ENCODE assay signal across 23 cellular contexts in the genomic region with DNA sequence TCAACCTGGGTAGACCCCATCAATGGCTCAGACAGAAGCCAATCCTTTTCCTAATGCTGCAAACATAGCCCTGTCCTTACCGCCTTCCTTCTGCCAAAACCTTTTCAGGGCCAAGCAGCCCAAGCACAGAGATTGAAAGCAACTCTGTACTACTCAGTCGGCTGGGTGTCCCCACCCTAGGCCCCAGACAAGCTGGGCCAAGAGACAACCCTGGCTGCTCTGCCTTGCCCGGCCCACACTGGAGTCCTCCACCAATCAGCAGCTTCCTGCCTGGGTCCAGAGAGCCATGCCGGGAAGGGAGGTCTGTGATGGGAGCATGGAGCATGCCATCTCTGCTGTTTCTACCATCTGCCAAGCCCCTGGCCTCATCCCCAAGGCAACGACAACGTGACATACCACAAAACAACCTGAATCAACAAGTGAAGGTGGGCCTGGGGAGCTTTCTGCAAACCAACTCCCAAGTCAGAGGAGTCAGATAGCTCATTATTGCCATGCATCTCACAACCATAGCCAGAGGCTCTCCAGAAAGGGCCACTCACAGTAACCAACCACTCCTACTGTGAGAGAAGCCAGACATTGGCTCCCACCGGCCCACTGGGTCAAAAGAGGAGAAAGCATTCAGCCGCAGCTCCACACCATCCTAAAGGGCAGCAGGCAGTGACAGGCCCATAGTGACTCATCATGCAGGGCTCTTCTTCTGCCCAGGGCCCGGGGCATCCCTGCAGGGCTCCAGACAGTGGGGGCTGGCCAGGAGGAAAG. TPM values are rescaled to one million over a fixed set of nuclear protein-coding genes. Genes with fewer than 3 reads are reported as not detected.
A peak's percentile ranks its signal among the peaks of the same experiment; 100 is the strongest.
DNase-seq lines count a peak whose midpoint lies in the region; ATAC-seq, FAIRE-seq and TF ChIP-seq lines count a peak whose summit lies in the region.
"Had no signal": no experiment of that assay in that cellular context is flagged by ENCODE, and none has a peak within 500 bp of the region (broad histone marks: within the 10 kb centered on the region; RNA-seq: fewer than 3 reads in every experiment).

No MANE protein-coding gene starts in this region.

- no peak overlapping the region for H2BK20ac ChIP-seq in H9 (ENCODE audit: low read depth, low read length, poor library complexity, severe bottlenecking)

- H2BK15ac ChIP-seq in H9 (ENCODE audit: low read depth, low read length), result no peak overlapping the region

- H3K23ac ChIP-seq in H9 (ENCODE audit: insufficient read length, low read depth, low read length), result no peak overlapping the region

- ATAC-seq in HepG2, result no peak
- ATAC-seq: activated T-cell treated with anti-CD3 and anti-CD28 coated beads, Interleukin-2, amount 50 U/mL, for 4 hours; PC-3; stimulated activated memory B cell treated with anti-CD40 and anti-IgM and Interleukin-4, amounts not matched to agents 10 μg/mL and 1 μg/mL and 100 μg/mL, for 72 hours had no signal

- no peak for TF ChIP-seq CTCF in H9 (conservative IDR thresholded peaks at IDR 0.05)
- TF ChIP-seq CTCF in epithelial cell of esophagus (IDR thresholded peaks at IDR 0.05; ENCODE audit: insufficient read depth, low read depth, low read length, missing control alignments), result no peak
- TF ChIP-seq CTCF in osteoblast (IDR thresholded peaks at IDR 0.05; ENCODE audit: extremely low read depth, low read depth, low read length), result no peak
- TF ChIP-seq CTCF in HepG2 (CRISPR knock-in tag; IDR thresholded peaks at IDR 0.05), result no peak

- intact Hi-C loops in activated CD4-positive, alpha-beta T cell treated with anti-CD3 and anti-CD28 coated beads, Interleukin-2, amount 10 ng/mL, durations not matched to agents 24 days and 14 days (cut with micrococcal nuclease), result no loop called here
- intact Hi-C loops in HepG2 (cut with micrococcal nuclease; ENCODE audit: unreplicated experiment), result no loop called here

- no peak overlapping the region for H2BK12ac ChIP-seq in H9 (ENCODE audit: insufficient read length, low read depth, low read length)

- no peak overlapping the region for H3K27ac ChIP-seq in H9 (ENCODE audit: insufficient read length, low read depth, low read length)
- no peak overlapping the region for H3K27ac ChIP-seq in osteoblast (ENCODE audit: low read depth, low read length)
- H3K27ac ChIP-seq in HepG2 (ENCODE audit: extremely low read length, insufficient read depth, low read length), result no peak overlapping the region
- no peak overlapping the region for H3K27ac ChIP-seq in CD8-positive, alpha-beta memory T cell (ENCODE audit: low read depth, low read length)
- H3K27ac ChIP-seq: adrenal gland, parathyroid adenoma, SK-N-MC had no signal

- WGBS in H9 (ENCODE audit: extremely low coverage, insufficient read length, low lambda C conversion rate), result no CpG with 5 or more reads among the region's 9 CpGs
- WGBS in HepG2 (ENCODE audit: low lambda C conversion rate), result 100% methylated on average over 3 of the region's 9 CpGs

- no peak overlapping the region for H4K8ac ChIP-seq in H9 (replicated peaks; ENCODE audit: insufficient read length, low read depth, low read length)

- H3K4ac ChIP-seq in H9 (ENCODE audit: low read depth, low read length), result no peak overlapping the region

- H3K4me3 ChIP-seq in epithelial cell of esophagus (ENCODE audit: low read length) (no peak overlapping the region), osteoblast (ENCODE audit: insufficient read depth, low read length) (no peak overlapping the region), HepG2 (replicated peaks in 1 of 3; ENCODE audit: insufficient read depth in 1 of 3, low read depth in 2 of 3, low read length in 3 of 3) (no peak overlapping the region)
- no peak overlapping the region for H3K4me3 ChIP-seq in CD8-positive, alpha-beta memory T cell (ENCODE audit: low read length)
- H3K4me3 ChIP-seq: adrenal gland, SK-N-MC, tibial nerve had no signal

- no peaks in the 10 kb centered on the region for H3K9me3 Mint-ChIP-seq in activated CD4-positive, alpha-beta T cell treated with anti-CD3 and anti-CD28 coated beads, Interleukin-2, amount 10 ng/mL, durations not matched to agents 24 days and 14 days
- H3K9me3 Mint-ChIP-seq in H9, result no peaks in the 10 kb centered on the region
- no peaks in the 10 kb centered on the region for H3K9me3 Mint-ChIP-seq in CD8-positive, alpha-beta memory T cell
- H3K9me3 Mint-ChIP-seq: activated T-cell treated with anti-CD3 and anti-CD28 coated beads, Interleukin-2, amount 50 U/mL, for 4 hours; CD14-positive monocyte; stimulated activated memory B cell treated with anti-CD40 and anti-IgM and Interleukin-4, amounts not matched to agents 10 μg/mL and 1 μg/mL and 100 μg/mL, for 72 hours had no signal

- BruUV-seq in HepG2 (replicated peaks; lab: Mats Ljungman, UMichigan), result no TSS peak

- no peak overlapping the region for H3K56ac ChIP-seq in H9 (ENCODE audit: insufficient read length, low read depth, low read length)

- TF ChIP-seq EP300 in HepG2 (IDR thresholded peaks at IDR 0.05; ENCODE audit: low read depth in 2 of 2, low read length in 2 of 2) (no peak), HepG2 (CRISPR knock-in tag; IDR thresholded peaks at IDR 0.05; ENCODE audit: borderline replicate concordance) (no peak)

- TF ChIP-seq POLR2A in HepG2 (IDR thresholded peaks at IDR 0.05; ENCODE audit: insufficient read depth in 1 of 2, low read depth in 2 of 2, low read length in 2 of 2), result no peak

- H2AFZ ChIP-seq in H9 (ENCODE audit: low read length) (no peak overlapping the region), osteoblast (ENCODE audit: low read length) (no peak overlapping the region), HepG2 (ENCODE audit: low read length) (no peak overlapping the region)
- H2AFZ ChIP-seq: parathyroid adenoma had no signal

- peaks cover 59% of the 10 kb centered on the region for H3K36me3 Mint-ChIP-seq in activated CD4-positive, alpha-beta T cell treated with anti-CD3 and anti-CD28 coated beads, Interleukin-2, amount 10 ng/mL, durations not matched to agents 24 days and 14 days (ENCODE audit: low read depth)
- peaks cover 38 to 90% (median 76%) of the 10 kb centered on the region in 3 experiments; a peak in 6 of 7 replicates for H3K36me3 Mint-ChIP-seq in H9 (ENCODE audit: insufficient read depth in 1 of 3, low read depth in 3 of 3)
- peaks cover 2 to 90% (median 16%) of the 10 kb centered on the region in 3 donors for H3K36me3 Mint-ChIP-seq in CD8-positive, alpha-beta memory T cell

- FAIRE-seq in HepG2 (lab: Jason Lieb, UNC), result no peak
- FAIRE-seq: A204.1 had no signal

- H3K4me3 Mint-ChIP-seq in activated CD4-positive, alpha-beta T cell treated with anti-CD3 and anti-CD28 coated beads, Interleukin-2, amount 10 ng/mL, durations not matched to agents 24 days and 14 days, result no peak overlapping the region
- no peak overlapping the region for H3K4me3 Mint-ChIP-seq in H9
- H3K4me3 Mint-ChIP-seq in CD8-positive, alpha-beta memory T cell, result no peak overlapping the region
- H3K4me3 Mint-ChIP-seq: activated T-cell treated with anti-CD3 and anti-CD28 coated beads, Interleukin-2, amount 50 U/mL, for 4 hours; CD14-positive monocyte; stimulated activated memory B cell treated with anti-CD40 and anti-IgM and Interleukin-4, amounts not matched to agents 10 μg/mL and 1 μg/mL and 100 μg/mL, for 72 hours had no signal

- H3K79me2 ChIP-seq in H9 (ENCODE audit: insufficient read depth, low read length) (no peaks in the 10 kb centered on the region), osteoblast (ENCODE audit: insufficient read depth, low read length) (no peaks in the 10 kb centered on the region), HepG2 (ENCODE audit: insufficient read depth, low read length) (peaks cover 7% of the 10 kb centered on the region)
- H3K79me2 ChIP-seq: parathyroid adenoma had no signal

- H2BK5ac ChIP-seq in H9 (ENCODE audit: insufficient read length, low read length), result no peak overlapping the region

- no peak for DNase-seq in activated CD4-positive, alpha-beta T cell treated with anti-CD3 and anti-CD28 coated beads, Interleukin-2, amount 10 ng/mL, durations not matched to agents 24 days and 14 days
- no peak for DNase-seq in activated CD4-positive, alpha-beta T cell treated with anti-CD3 and anti-CD28 coated beads for 1 hour
- DNase-seq in H9, result no peak
- DNase-seq in epithelial cell of esophagus (ENCODE audit: low read depth), result peak; percentile 52
- DNase-seq in osteoblast (ENCODE audit: insufficient read length, low spot score, missing footprints), result peak; percentile 75
- no peak for DNase-seq in HepG2 (ENCODE audit: low spot score)
- no peak for DNase-seq in CD8-positive, alpha-beta memory T cell
- no peak for DNase-seq in occipital lobe (lab: John Stamatoyannopoulos, UW)
- DNase-seq: activated CD4-positive, alpha-beta T cell treated with anti-CD3 and anti-CD28 coated beads, Interleukin-2, amount 50 U/mL, for 4 hours; activated T-cell treated with anti-CD3 and anti-CD28 coated beads, Interleukin-2, amount 50 U/mL, for 4 hours; cerebellar nuclear complex; DMS53; HCEC 1CT; NCI-H1417 treated with DMSO at 0.1 percent for 48 hours; NCI-H82; PC-3 had no signal

- no peaks in the 10 kb centered on the region for H3K23me2 ChIP-seq in H9 (ENCODE audit: insufficient read length, low read depth, low read length, poor library complexity, severe bottlenecking)

- peaks cover 3% of the 10 kb centered on the region for H3K79me1 ChIP-seq in H9 (ENCODE audit: insufficient read depth, low read depth, low read length, poor library complexity, severe bottlenecking)

- H4K20me1 ChIP-seq in H9 (ENCODE audit: control insufficient read depth, insufficient read depth, insufficient read length), result no peaks in the 10 kb centered on the region
- H4K20me1 ChIP-seq in osteoblast (ENCODE audit: insufficient read depth, low read length), result peaks cover 2% of the 10 kb centered on the region
- peaks cover 14% of the 10 kb centered on the region; the same call in 1 of the 2 replicates for H4K20me1 ChIP-seq in HepG2 (ENCODE audit: insufficient read depth, low read length)

- H3K9ac ChIP-seq in H9 (ENCODE audit: extremely low read depth, insufficient read length, low read length) (no peak overlapping the region), HepG2 (ENCODE audit: insufficient read depth, low read depth, low read length) (no peak overlapping the region)
- H3K9ac ChIP-seq: parathyroid adenoma had no signal

- no peak overlapping the region for H3K4me2 ChIP-seq in H9 (ENCODE audit: insufficient read depth, insufficient read length, low read length)
- no peak overlapping the region for H3K4me2 ChIP-seq in osteoblast (ENCODE audit: insufficient read depth, low read length)
- H3K4me2 ChIP-seq in HepG2 (ENCODE audit: low read depth, low read length), result no peak overlapping the region

- H3K9me3 ChIP-seq in H9 (ENCODE audit: control insufficient read depth, low read depth, low read length) (no peaks in the 10 kb centered on the region), osteoblast (ENCODE audit: low read depth, low read length) (no peaks in the 10 kb centered on the region), HepG2 (ENCODE audit: low read length) (no peaks in the 10 kb centered on the region)
- no peaks in the 10 kb centered on the region for H3K9me3 ChIP-seq in CD8-positive, alpha-beta memory T cell (ENCODE audit: low read length)
- H3K9me3 ChIP-seq: adrenal gland, tibial nerve had no signal

- no peak overlapping the region for H3K14ac ChIP-seq in H9 (ENCODE audit: insufficient read depth, low read length)

- CTCF ChIA-PET in HepG2 (lab: Yijun Ruan, JAX; ENCODE audit: low intra/inter-chr PET ratio, low total read pairs), result no interaction called here
- CTCF ChIA-PET in CD8-positive, alpha-beta memory T cell (lab: Charles Lee), result interaction anchor here (1.2 kb wide), 1 partner anchor 35 kb away, joined by 4 read pairs; the partner anchor contains the start of gene PIK3IP1

- no peak overlapping the region for H4K5ac ChIP-seq in H9 (ENCODE audit: insufficient read length, low read depth, low read length)

- H2AK5ac ChIP-seq in H9 (ENCODE audit: insufficient read length, low read length), result no peak overlapping the region

- H3K27ac Mint-ChIP-seq in activated CD4-positive, alpha-beta T cell treated with anti-CD3 and anti-CD28 coated beads, Interleukin-2, amount 10 ng/mL, durations not matched to agents 24 days and 14 days, result peak overlapping the region; percentile 15
- peak overlapping the region in 2 of 3 experiments; percentile 34 to 40; a peak in 3 of 7 replicates for H3K27ac Mint-ChIP-seq in H9
- peak overlapping the region in 2 of 8 donors; percentile 23 to 78 for H3K27ac Mint-ChIP-seq in CD8-positive, alpha-beta memory T cell
- H3K27ac Mint-ChIP-seq: stimulated activated memory B cell treated with anti-CD40 and anti-IgM and Interleukin-4, amounts not matched to agents 10 μg/mL and 1 μg/mL and 100 μg/mL, for 72 hours had no signal

- no peak overlapping the region for H4K91ac ChIP-seq in H9 (ENCODE audit: insufficient read length, low read depth, low read length)

- no peaks in the 10 kb centered on the region for H3K27me3 Mint-ChIP-seq in activated CD4-positive, alpha-beta T cell treated with anti-CD3 and anti-CD28 coated beads, Interleukin-2, amount 10 ng/mL, durations not matched to agents 24 days and 14 days
- H3K27me3 Mint-ChIP-seq in H9 (ENCODE audit: low read depth), result no peaks in the 10 kb centered on the region
- no peaks in the 10 kb centered on the region for H3K27me3 Mint-ChIP-seq in CD8-positive, alpha-beta memory T cell
- H3K27me3 Mint-ChIP-seq: stimulated activated memory B cell treated with anti-CD40 and anti-IgM and Interleukin-4, amounts not matched to agents 10 μg/mL and 1 μg/mL and 100 μg/mL, for 72 hours had no signal

- POLR2A ChIA-PET in HepG2 (lab: Yijun Ruan, JAX), result interaction anchor here (1.1 kb wide), 1 partner anchor 11 kb away, joined by 4 read pairs; no protein-coding TSS in a partner anchor
- POLR2A ChIA-PET in CD8-positive, alpha-beta memory T cell (lab: Charles Lee), result no interaction called here

- in situ Hi-C loops in HepG2 (cut with HindIII; ENCODE audit: extremely low pct_ligation_motif_present, low pct_unique_long_range_greater_than_20kb), result no loop called here

- H3T11ph ChIP-seq in H9 (ENCODE audit: low read length), result no peak overlapping the region

- H3K4me1 ChIP-seq in H9 (ENCODE audit: insufficient read depth, low read length) (no peaks in the 10 kb centered on the region), osteoblast (ENCODE audit: insufficient read depth, low read length) (peaks cover 4% of the 10 kb centered on the region), HepG2 (ENCODE audit: insufficient read depth, low read length) (no peaks in the 10 kb centered on the region)
- H3K4me1 ChIP-seq in CD8-positive, alpha-beta memory T cell (ENCODE audit: insufficient read depth, low read length), result no peaks in the 10 kb centered on the region
- H3K4me1 ChIP-seq: adrenal gland, parathyroid adenoma had no signal

- no peak for TF ChIP-seq RAD21 in HepG2 (CRISPR knock-in tag; IDR thresholded peaks at IDR 0.05)

- no peak overlapping the region for H2BK120ac ChIP-seq in H9 (ENCODE audit: low read depth, low read length, poor library complexity, severe bottlenecking)

- no peak overlapping the region for H3K18ac ChIP-seq in H9 (ENCODE audit: insufficient read length, low read depth, low read length)

- peaks cover 23% of the 10 kb centered on the region for H3K36me3 ChIP-seq in osteoblast (ENCODE audit: insufficient read depth, low read length)
- H3K36me3 ChIP-seq in HepG2 (replicated peaks in 1 of 2; ENCODE audit: control insufficient read depth in 1 of 2, insufficient read depth in 2 of 2, low read length in 2 of 2), result peaks cover 43 to 83% of the 10 kb centered on the region in 2 experiments
- H3K36me3 ChIP-seq in CD8-positive, alpha-beta memory T cell (ENCODE audit: insufficient read depth, low read length), result peaks cover 56% of the 10 kb centered on the region

- H3K27me3 ChIP-seq in H9 (ENCODE audit: insufficient read depth, low read length) (no peaks in the 10 kb centered on the region), osteoblast (ENCODE audit: insufficient read depth, low read length) (no peaks in the 10 kb centered on the region), HepG2 (ENCODE audit: control insufficient read depth in 1 of 2, insufficient read depth in 2 of 2, low read length in 2 of 2) (no peaks in the 10 kb centered on the region)
- no peaks in the 10 kb centered on the region for H3K27me3 ChIP-seq in CD8-positive, alpha-beta memory T cell (ENCODE audit: insufficient read depth, low read length, poor library complexity, severe bottlenecking)
- H3K27me3 ChIP-seq: adrenal gland, tibial nerve had no signal

- H3K4me1 Mint-ChIP-seq in activated CD4-positive, alpha-beta T cell treated with anti-CD3 and anti-CD28 coated beads, Interleukin-2, amount 10 ng/mL, durations not matched to agents 24 days and 14 days, result peaks cover 15% of the 10 kb centered on the region
- peaks cover 14 to 16% of the 10 kb centered on the region in 2 experiments for H3K4me1 Mint-ChIP-seq in H9
- H3K4me1 Mint-ChIP-seq in CD8-positive, alpha-beta memory T cell, result peaks cover 8 to 15% (median 9%) of the 10 kb centered on the region in 3 donors
- H3K4me1 Mint-ChIP-seq: CD14-positive monocyte; stimulated activated memory B cell treated with anti-CD40 and anti-IgM and Interleukin-4, amounts not matched to agents 10 μg/mL and 1 μg/mL and 100 μg/mL, for 72 hours had no signal

RNA-seq across cellular contexts. Expression of gene PATZ1, which starts 18.2 kb away (rescaled TPM):
- 33.8 and 34.7 TPM in 2 replicates for total RNA-seq in activated CD4-positive, alpha-beta T cell treated with anti-CD3 and anti-CD28 coated beads, Interleukin-2, amount 10 ng/mL, durations not matched to agents 24 days and 14 days
- total RNA-seq in H9 (2021) (118 and 120 TPM in 2 replicates), osteoblast (13.8 and 15.2 TPM in 2 replicates), HepG2 (2016; rRNA removed; fragmentation: Illumina TruSeq; extraction: Trizol) (30.4 and 30.5 TPM in 2 replicates), occipital lobe (29.9 TPM)
- 6.2 and 6.9 TPM in 2 replicates for total RNA-seq in HepG2 (2016; cell fraction: cytosol; rRNA removed; fragmentation: Illumina TruSeq; extraction: Trizol; ENCODE audit: low read depth)
- 28.0 and 31.0 TPM in 2 replicates for total RNA-seq in HepG2 (2016; cell fraction: insoluble cytoplasmic fraction; rRNA removed; fragmentation: Illumina TruSeq; extraction: Trizol)
- 20.4 and 21.7 TPM in 2 replicates for total RNA-seq in HepG2 (2016; cell fraction: membrane; rRNA removed; fragmentation: Illumina TruSeq; extraction: Trizol)
- total RNA-seq in HepG2 (2016; cell fraction: nucleus; rRNA removed; fragmentation: Illumina TruSeq; extraction: Trizol), result 32.1 and 34.3 TPM in 2 replicates
- 24.9 and 26.6 TPM in 2 replicates for polyA plus RNA-seq in HepG2 (2011; rRNA removed)
- 16.9 and 18.6 TPM in 2 replicates for polyA plus RNA-seq in HepG2 (2011; cell fraction: cytosol; rRNA removed)
- 45.4 and 58.3 TPM in 2 replicates for polyA plus RNA-seq in HepG2 (2011; cell fraction: nucleus; rRNA removed)
- polyA plus RNA-seq in HepG2 (2012), result 25.7 and 29.3 TPM in 2 replicates
- polyA plus RNA-seq in HepG2 (2016; cell fraction: cytosol; fragmentation: Illumina TruSeq; extraction: Trizol; ENCODE audit: low read depth), result 3.1 and 3.4 TPM in 2 replicates
- 32.9 and 37.5 TPM in 2 replicates for polyA plus RNA-seq in HepG2 (2016; cell fraction: insoluble cytoplasmic fraction; fragmentation: Illumina TruSeq; extraction: Trizol; ENCODE audit: low read depth)
- 11.6 and 11.7 TPM in 2 replicates for polyA plus RNA-seq in HepG2 (2016; cell fraction: membrane; fragmentation: Illumina TruSeq; extraction: Trizol; ENCODE audit: low read depth)
- polyA plus RNA-seq in HepG2 (2016; cell fraction: nucleus; fragmentation: Illumina TruSeq; extraction: Trizol; ENCODE audit: insufficient read depth, low read depth), result 45.6 and 49.3 TPM in 2 replicates
- 47.7 and 108 TPM in 2 replicates for polyA minus RNA-seq in HepG2 (2011; rRNA and poly(A)+ RNA removed; ENCODE audit: low replicate concordance)
- 27.9 and 30.8 TPM in 2 replicates for polyA minus RNA-seq in HepG2 (2011; cell fraction: cytosol; rRNA and poly(A)+ RNA removed)
- 54.1 and 54.8 TPM in 2 replicates for polyA minus RNA-seq in HepG2 (2011; cell fraction: nucleus; rRNA and poly(A)+ RNA removed)
- 10 to 100 TPM; 32.4 to 35.6 TPM for total RNA-seq in CD8-positive, alpha-beta memory T cell
- 18.1 TPM for polyA plus RNA-seq in CD8-positive, alpha-beta memory T cell

RNA-seq across cellular contexts. Expression of gene PIK3IP1, which starts 35.7 kb away (rescaled TPM):
- total RNA-seq in activated CD4-positive, alpha-beta T cell treated with anti-CD3 and anti-CD28 coated beads, Interleukin-2, amount 10 ng/mL, durations not matched to agents 24 days and 14 days, result 12.4 TPM in 2 replicates
- total RNA-seq in H9 (2021), result 0.87 and 0.92 TPM in 2 replicates
- total RNA-seq in osteoblast, result 31.5 and 40.1 TPM in 2 replicates
- 0.44 and 1.3 TPM in 2 replicates for total RNA-seq in HepG2 (2016; rRNA removed; fragmentation: Illumina TruSeq; extraction: Trizol)
- total RNA-seq in HepG2 (2016; cell fraction: cytosol; rRNA removed; fragmentation: Illumina TruSeq; extraction: Trizol; ENCODE audit: low read depth), result 0.26 and 0.30 TPM in 2 replicates
- 0.49 and 1.3 TPM in 2 replicates for total RNA-seq in HepG2 (2016; cell fraction: insoluble cytoplasmic fraction; rRNA removed; fragmentation: Illumina TruSeq; extraction: Trizol)
- total RNA-seq in HepG2 (2016; cell fraction: membrane; rRNA removed; fragmentation: Illumina TruSeq; extraction: Trizol), result 0.34 and 0.41 TPM in 2 replicates
- total RNA-seq in HepG2 (2016; cell fraction: nucleus; rRNA removed; fragmentation: Illumina TruSeq; extraction: Trizol), result 1.5 and 2.0 TPM in 2 replicates
- polyA plus RNA-seq in HepG2 (2011; rRNA removed), result 2.5 and 5.3 TPM in 2 replicates
- polyA plus RNA-seq in HepG2 (2011; cell fraction: cytosol; rRNA removed), result 2.4 and 5.0 TPM in 2 replicates
- 2.3 and 4.8 TPM in 2 replicates for polyA plus RNA-seq in HepG2 (2011; cell fraction: nucleus; rRNA removed)
- polyA plus RNA-seq in HepG2 (2012), result 4.8 and 7.6 TPM in 2 replicates
- polyA plus RNA-seq in HepG2 (2016; cell fraction: cytosol; fragmentation: Illumina TruSeq; extraction: Trizol; ENCODE audit: low read depth), result 0.06 and 0.11 TPM in 2 replicates
- polyA plus RNA-seq in HepG2 (2016; cell fraction: insoluble cytoplasmic fraction; fragmentation: Illumina TruSeq; extraction: Trizol; ENCODE audit: low read depth), result 0.21 and 0.38 TPM in 2 replicates
- polyA plus RNA-seq in HepG2 (2016; cell fraction: membrane; fragmentation: Illumina TruSeq; extraction: Trizol; ENCODE audit: low read depth), result 0.10 and 0.14 TPM in 2 replicates
- polyA plus RNA-seq in HepG2 (2016; cell fraction: nucleus; fragmentation: Illumina TruSeq; extraction: Trizol; ENCODE audit: insufficient read depth, low read depth), result 1.7 and 2.4 TPM in 2 replicates
- polyA minus RNA-seq in HepG2 (2011; rRNA and poly(A)+ RNA removed; ENCODE audit: low replicate concordance), result 2.1 and 3.8 TPM in 2 replicates
- 2.0 and 4.0 TPM in 2 replicates for polyA minus RNA-seq in HepG2 (2011; cell fraction: cytosol; rRNA and poly(A)+ RNA removed)
- polyA minus RNA-seq in HepG2 (2011; cell fraction: nucleus; rRNA and poly(A)+ RNA removed), result 2.1 and 4.0 TPM in 2 replicates
- 10 to 100 TPM; 32.2 to 35.3 TPM for total RNA-seq in CD8-positive, alpha-beta memory T cell
- polyA plus RNA-seq in CD8-positive, alpha-beta memory T cell, result 350 TPM
- total RNA-seq in occipital lobe, result 23.2 TPM

Comparison
In these comparisons a context has a peak if more than half of its experiments do, and no peak if none do; other contexts are left out.
1. DNase-seq: peak in epithelial cell of esophagus (single experiment) and osteoblast (single experiment); none in activated CD4-positive, alpha-beta T cell treated with anti-CD3 and anti-CD28 coated beads, Interleukin-2, amount 10 ng/mL, durations not matched to agents 24 days and 14 days (single experiment), activated CD4-positive, alpha-beta T cell treated with anti-CD3 and anti-CD28 coated beads for 1 hour (single experiment), H9 (single experiment), HepG2 (single experiment), CD8-positive, alpha-beta memory T cell (0 of 5) and occipital lobe (single experiment).